ENCODE assay signal across 8 cellular contexts in genomic region chr20:1392443-1392692, GRCh38. TPM values are rescaled to one million over a fixed set of nuclear protein-coding genes. Genes with fewer than 3 reads are reported as not detected.
A peak's percentile ranks its signal among the peaks of the same experiment; 100 is the strongest.
DNase-seq lines count a peak whose midpoint lies in the region; ATAC-seq and TF ChIP-seq lines count a peak whose summit lies in the region.

No MANE protein-coding gene starts in this region.

- TF ChIP-seq CTCF in OCI-LY1 (IDR thresholded peaks at IDR 0.05; ENCODE audit: low read length) = no peak
- no peak for TF ChIP-seq CTCF in endodermal cell (conservative IDR thresholded peaks at IDR 0.05)
- no peak for TF ChIP-seq CTCF in neutrophil (IDR thresholded peaks at IDR 0.05)

- DNase-seq in Right ventricle myocardium inferior (ENCODE audit: missing footprints) (peak; percentile 79), cardiac septum (ENCODE audit: low spot score) (no peak), endodermal cell (no peak), T1000 (lab: John Stamatoyannopoulos, UW) (no peak), COLO668 (lab: John Stamatoyannopoulos, UW; ENCODE audit: unreplicated experiment) (no peak)
- no peak for DNase-seq in activated effector memory CD4-positive, alpha-beta T cell treated with Interleukin-2 at 50 U/mL for 16 hours

- WGBS in endodermal cell (ENCODE audit: insufficient coverage in 1 of 2, insufficient read length in 1 of 2), 2 experiments = 0 to 1% methylated on average over 1 to 13 of the region's 13 CpGs

- H3K9me3 ChIP-seq in OCI-LY1 (ENCODE audit: low read length) (no peaks in the 10 kb centered on the region), endodermal cell (ENCODE audit: control insufficient read depth, low read length) (no peaks in the 10 kb centered on the region), neutrophil (no peaks in the 10 kb centered on the region)

- peak overlapping the region; percentile 81 for H3K4me3 Mint-ChIP-seq in endodermal cell

- H3K36me3 ChIP-seq in OCI-LY1 (ENCODE audit: insufficient read depth, low read length) (no peaks in the 10 kb centered on the region), endodermal cell (ENCODE audit: control insufficient read depth, insufficient read depth, low read length) (peaks cover 12% of the 10 kb centered on the region), neutrophil (peaks cover 11% of the 10 kb centered on the region)

- no peak overlapping the region for H2AFZ ChIP-seq in OCI-LY1 (ENCODE audit: low read length)

- peaks cover 6% of the 10 kb centered on the region for H3K9me3 Mint-ChIP-seq in endodermal cell

- H3K4me2 ChIP-seq in OCI-LY1 (ENCODE audit: low read length) = peak overlapping the region; percentile 91

- no peaks in the 10 kb centered on the region for H3F3A ChIP-seq in OCI-LY1 (ENCODE audit: insufficient read depth, low read length)

- H3K27ac ChIP-seq in OCI-LY1 (ENCODE audit: low read depth, low read length, poor library complexity, severe bottlenecking) (peak overlapping the region; percentile 29), endodermal cell (ENCODE audit: low read depth, low read length) (no peak overlapping the region), neutrophil (peak overlapping the region; percentile 96)

- no peaks in the 10 kb centered on the region for H3K9me2 ChIP-seq in OCI-LY1 (ENCODE audit: low read depth, low read length)

- peak overlapping the region; percentile 87 for H3K4me3 ChIP-seq in OCI-LY1 (ENCODE audit: low read depth, low read length, poor library complexity, severe bottlenecking)
- peak overlapping the region; percentile 86 for H3K4me3 ChIP-seq in endodermal cell (ENCODE audit: low read length)
- H3K4me3 ChIP-seq in neutrophil (ENCODE audit: low read depth in 1 of 2, low read length in 1 of 2) = peak overlapping the region; percentile 79 to 86

- peaks cover 48% of the 10 kb centered on the region for H3K79me2 ChIP-seq in OCI-LY1 (ENCODE audit: insufficient read depth, low read length)

- H3K4me1 ChIP-seq in OCI-LY1 (ENCODE audit: insufficient read depth, low read length, severe bottlenecking) = peaks cover 50% of the 10 kb centered on the region
- peaks cover 7% of the 10 kb centered on the region for H3K4me1 ChIP-seq in endodermal cell (ENCODE audit: control insufficient read depth, insufficient read depth, low read length)
- peaks cover 93% of the 10 kb centered on the region in 2 experiments for H3K4me1 ChIP-seq in neutrophil (ENCODE audit: control insufficient read depth in 1 of 2, insufficient read depth in 1 of 2, low read depth in 1 of 2, low read length in 1 of 2)

- H3K4me1 Mint-ChIP-seq in endodermal cell = peaks cover 32% of the 10 kb centered on the region

- H3K9ac ChIP-seq in OCI-LY1 (ENCODE audit: low read length) (peak overlapping the region; percentile 86), endodermal cell (ENCODE audit: extremely low read depth, low read length, poor library complexity, severe bottlenecking) (peak overlapping the region; percentile 7)

- H3K27me3 Mint-ChIP-seq in endodermal cell (ENCODE audit: insufficient read depth) = peaks cover 39% of the 10 kb centered on the region

- no peak for ATAC-seq in Right ventricle myocardium inferior

- H4K20me1 ChIP-seq in OCI-LY1 (ENCODE audit: insufficient read depth, low read length) = 0 out of 2 replicates have a peak, but pooled peaks cover 3% of the 10 kb centered on the region

- peak overlapping the region; percentile 79 for H3K27ac Mint-ChIP-seq in endodermal cell

- intact Hi-C loops in Right ventricle myocardium inferior (cut with DNase I) (loop anchor here (2.0 to 5.0 kb wide), 2 partner anchors 68 to 275 kb away; partner anchors contain the start of gene PSMF1), cardiac septum (cut with DNase I) (loop anchor here (5.0 kb wide), 1 partner anchor 75 kb away; the partner anchor contains the start of gene NSFL1C)

- H3K36me3 Mint-ChIP-seq in endodermal cell (ENCODE audit: low read depth) = peaks cover 6% of the 10 kb centered on the region

- peaks cover 9% of the 10 kb centered on the region; the same call in 1 of the 2 replicates for H3K27me3 ChIP-seq in OCI-LY1 (ENCODE audit: insufficient read depth, low read length)
- peaks cover 31% of the 10 kb centered on the region for H3K27me3 ChIP-seq in endodermal cell (ENCODE audit: control insufficient read depth, insufficient read depth, low read length, poor library complexity, severe bottlenecking)
- no peaks in the 10 kb centered on the region for H3K27me3 ChIP-seq in neutrophil

RNA-seq across cellular contexts. Expression of gene FKBP1A, which starts 0.5 kb away (rescaled TPM):
- total RNA-seq in Right ventricle myocardium inferior (143 TPM), cardiac septum (163 TPM), endodermal cell (100 to 1,000 TPM; 181 to 185 TPM)
- polyA plus RNA-seq in endodermal cell (2013, experiment 1 of 2) = 175 TPM
- 171 TPM for polyA plus RNA-seq in endodermal cell (2013, experiment 2 of 2)
